In the genomic region with DNA sequence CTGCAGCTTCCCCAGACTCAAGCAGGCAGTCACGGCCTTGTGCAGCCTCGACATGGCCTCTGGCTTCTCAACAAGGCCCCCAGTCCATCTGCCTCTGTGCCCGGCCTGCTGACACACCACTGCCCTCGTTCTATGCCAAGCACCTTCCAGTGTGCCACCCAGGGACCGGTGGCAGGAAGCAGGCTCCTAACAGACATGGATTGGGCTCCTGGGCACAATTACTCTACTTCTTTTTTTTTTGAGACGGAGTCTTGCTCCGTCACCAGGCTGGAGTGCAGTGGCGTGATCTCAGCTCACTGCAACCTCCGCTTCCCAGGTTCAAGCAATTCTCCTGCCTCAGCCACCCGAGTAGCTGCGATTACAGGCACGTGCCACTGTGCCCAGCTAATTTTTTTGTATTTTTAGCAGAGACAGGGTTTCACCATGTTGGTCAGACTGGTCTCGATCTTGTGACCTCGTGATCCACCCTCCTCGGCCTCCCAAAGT, we compare ENCODE assay signal across 8 cellular contexts. TPM values are rescaled to one million over a fixed set of nuclear protein-coding genes. Genes with fewer than 3 reads are reported as not detected.
DNase-seq lines count a peak whose midpoint lies in the region; ATAC-seq lines count a peak whose summit lies in the region.
"Not testable (repeated sequence)": the region's sequence is repeated elsewhere in the genome, so short reads cannot be mapped to it uniquely, and the experiment has no call there.

No MANE protein-coding gene starts in this region.

- H3K27me3 ChIP-seq in BLaER1 treated with 17β-estradiol and CSF1 and Interleukin-3, amounts not matched to agents 10 nM and 100 nM; layer of hippocampus (ENCODE audit: control insufficient read depth, insufficient read depth, low read length); trophoblast cell (ENCODE audit: insufficient read depth, low read length): not testable (repeated sequence)

- not testable (repeated sequence) for H2BK120ac ChIP-seq in trophoblast cell (ENCODE audit: insufficient read depth, low read length, poor library complexity)

- H2AFZ ChIP-seq in trophoblast cell (ENCODE audit: insufficient read depth, low read length, poor library complexity): not testable (repeated sequence)

- H2BK5ac ChIP-seq in trophoblast cell (ENCODE audit: low read depth, low read length, poor library complexity): not testable (repeated sequence)

- not testable (repeated sequence) for H3K23ac ChIP-seq in trophoblast cell (ENCODE audit: low read length)

- H4K8ac ChIP-seq in trophoblast cell (ENCODE audit: low read depth, low read length): not testable (repeated sequence)

- H3K79me2 ChIP-seq in trophoblast cell (ENCODE audit: control insufficient read depth, insufficient read depth, low read length, poor library complexity): not testable (repeated sequence)

- not testable (repeated sequence) for H3K36me3 Mint-ChIP-seq in IgD-negative memory B cell; activated CD4-positive, alpha-beta T cell treated with anti-CD3 and anti-CD28 coated beads, Interleukin-2, amount 10 ng/mL, durations not matched to agents 24 days and 14 days (ENCODE audit: low read depth); activated naive CD4-positive, alpha-beta T cell treated with anti-CD3 and anti-CD28 coated beads for 36 hours (ENCODE audit: low read depth); central memory CD8-positive, alpha-beta T cell (ENCODE audit: insufficient read depth)

- not testable (repeated sequence) for H3K9me3 Mint-ChIP-seq in IgD-negative memory B cell; activated CD4-positive, alpha-beta T cell treated with anti-CD3 and anti-CD28 coated beads, Interleukin-2, amount 10 ng/mL, durations not matched to agents 24 days and 14 days; activated naive CD4-positive, alpha-beta T cell treated with anti-CD3 and anti-CD28 coated beads for 36 hours; central memory CD8-positive, alpha-beta T cell

- peak overlapping the region in 3 of 4 donors; percentile 32 to 55 (median 55) for H3K4me3 Mint-ChIP-seq in IgD-negative memory B cell
- peak overlapping the region; percentile 88 for H3K4me3 Mint-ChIP-seq in activated CD4-positive, alpha-beta T cell treated with anti-CD3 and anti-CD28 coated beads, Interleukin-2, amount 10 ng/mL, durations not matched to agents 24 days and 14 days
- peak overlapping the region; percentile 73 for H3K4me3 Mint-ChIP-seq in activated naive CD4-positive, alpha-beta T cell treated with anti-CD3 and anti-CD28 coated beads for 36 hours
- peak overlapping the region; percentile 52 for H3K4me3 Mint-ChIP-seq in central memory CD8-positive, alpha-beta T cell

- no CpG with 5 or more reads among the region's 15 CpGs for WGBS in trophoblast cell (ENCODE audit: extremely low coverage, insufficient coverage, insufficient read length)

- peak overlapping the region in 5 of 10 experiments; percentile 1 to 42 (median 18); a peak in 2 of 20 replicates for H3K4me3 ChIP-seq in BLaER1 treated with 17β-estradiol and CSF1 and Interleukin-3, amounts not matched to agents 10 nM and 100 nM
- not testable (repeated sequence) for H3K4me3 ChIP-seq in trophoblast cell (ENCODE audit: low read depth, low read length)

- H3K4me1 ChIP-seq in BLaER1 treated with 17β-estradiol and CSF1 and Interleukin-3, amounts not matched to agents 10 nM and 100 nM: peaks cover 80 to 90% (median 84%) of the 10 kb centered on the region in 10 experiments
- H3K4me1 ChIP-seq in trophoblast cell (ENCODE audit: control insufficient read depth in 1 of 2, insufficient read depth in 2 of 2, low read length in 2 of 2): peaks cover 8 to 13% of the 10 kb centered on the region in 2 experiments

- H4K12ac ChIP-seq in trophoblast cell (ENCODE audit: low read depth, low read length): not testable (repeated sequence)

- H3K4me2 ChIP-seq in BLaER1 treated with 17β-estradiol and CSF1 and Interleukin-3, amounts not matched to agents 10 nM and 100 nM: peak overlapping the region; percentile 85 to 99 (median 95)
- H3K4me2 ChIP-seq in trophoblast cell (ENCODE audit: low read length): not testable (repeated sequence)

- H3K27me3 Mint-ChIP-seq in IgD-negative memory B cell; activated CD4-positive, alpha-beta T cell treated with anti-CD3 and anti-CD28 coated beads, Interleukin-2, amount 10 ng/mL, durations not matched to agents 24 days and 14 days; activated naive CD4-positive, alpha-beta T cell treated with anti-CD3 and anti-CD28 coated beads for 36 hours (ENCODE audit: low read depth); central memory CD8-positive, alpha-beta T cell: not testable (repeated sequence)

- H3K27ac ChIP-seq in BLaER1 treated with 17β-estradiol and CSF1 and Interleukin-3, amounts not matched to agents 10 nM and 100 nM: peak overlapping the region; percentile 77 to 93 (median 86)
- H3K27ac ChIP-seq in layer of hippocampus (ENCODE audit: low read depth, low read length): peak overlapping the region; percentile 46
- H3K27ac ChIP-seq in trophoblast cell (ENCODE audit: low read depth, low read length): not testable (repeated sequence)
- H3K27ac ChIP-seq in substantia nigra (ENCODE audit: low read depth, low read length, poor library complexity, severe bottlenecking): peak overlapping the region; percentile 51

- not testable (repeated sequence) for H3K79me1 ChIP-seq in trophoblast cell (ENCODE audit: low read length)

- not testable (repeated sequence) for H3K4ac ChIP-seq in trophoblast cell (ENCODE audit: low read depth, low read length)

- H3K9me3 ChIP-seq in BLaER1 treated with 17β-estradiol and CSF1 and Interleukin-3, amounts not matched to agents 10 nM and 100 nM (replicated peaks in 1 of 11); trophoblast cell (ENCODE audit: insufficient read depth, low read depth, low read length): not testable (repeated sequence)

- not testable (repeated sequence) for H4K91ac ChIP-seq in trophoblast cell (ENCODE audit: low read depth, low read length)

- intact Hi-C loops in activated CD4-positive, alpha-beta T cell treated with anti-CD3 and anti-CD28 coated beads, Interleukin-2, amount 10 ng/mL, durations not matched to agents 24 days and 14 days (cut with micrococcal nuclease): loop anchor here (1.0 to 5.0 kb wide), 12 partner anchors 9 to 425 kb away; a partner anchor contains a TSS
- intact Hi-C loops in activated naive CD4-positive, alpha-beta T cell treated with anti-CD3 and anti-CD28 coated beads for 36 hours (cut with micrococcal nuclease): loop anchor here (1.0 to 5.0 kb wide), 9 partner anchors 15 to 739 kb away; a partner anchor contains a TSS

- peak overlapping the region; percentile 64 for H2AK5ac ChIP-seq in trophoblast cell (ENCODE audit: low read length)

- ATAC-seq in central memory CD8-positive, alpha-beta T cell (replicated peaks; ENCODE audit: extremely low read depth, poor library complexity, severe bottlenecking): not testable (repeated sequence)

- H3K14ac ChIP-seq in trophoblast cell (ENCODE audit: low read length): not testable (repeated sequence)

- peak overlapping the region; percentile 61 for H3K18ac ChIP-seq in trophoblast cell (ENCODE audit: low read length)

- not testable (repeated sequence) for DNase-seq in activated CD4-positive, alpha-beta T cell treated with anti-CD3 and anti-CD28 coated beads, Interleukin-2, amount 10 ng/mL, durations not matched to agents 24 days and 14 days; activated naive CD4-positive, alpha-beta T cell treated with anti-CD3 and anti-CD28 coated beads for 36 hours; central memory CD8-positive, alpha-beta T cell (ENCODE audit: low spot score in 2 of 2); trophoblast cell; substantia nigra (lab: John Stamatoyannopoulos, UW)

- peak overlapping the region; percentile 75 to 89 (median 78) for H3K27ac Mint-ChIP-seq in IgD-negative memory B cell
- peak overlapping the region; percentile 98 for H3K27ac Mint-ChIP-seq in activated CD4-positive, alpha-beta T cell treated with anti-CD3 and anti-CD28 coated beads, Interleukin-2, amount 10 ng/mL, durations not matched to agents 24 days and 14 days
- H3K27ac Mint-ChIP-seq in activated naive CD4-positive, alpha-beta T cell treated with anti-CD3 and anti-CD28 coated beads for 36 hours: peak overlapping the region; percentile 94
- H3K27ac Mint-ChIP-seq in central memory CD8-positive, alpha-beta T cell (ENCODE audit: low read depth): peak overlapping the region; percentile 79

- not testable (repeated sequence) for H2BK12ac ChIP-seq in trophoblast cell (ENCODE audit: low read length)

- H3K9ac ChIP-seq in BLaER1 treated with 17β-estradiol and CSF1 and Interleukin-3, amounts not matched to agents 10 nM and 100 nM: peak overlapping the region; percentile 64 to 81 (median 73); a peak in 21 of 22 replicates
- H3K9ac ChIP-seq in trophoblast cell (ENCODE audit: low read length): not testable (repeated sequence)

- CTCF ChIA-PET in activated naive CD4-positive, alpha-beta T cell treated with anti-CD3 and anti-CD28 coated beads for 36 hours (lab: Charles Lee): interaction anchor here (0.6 to 3.0 kb wide), 7 partner anchors 16 to 139 kb away, joined by 3 to 17 read pairs (median 4); no protein-coding TSS in a partner anchor

- not testable (repeated sequence) for H4K20me1 ChIP-seq in BLaER1 treated with 17β-estradiol and CSF1 and Interleukin-3, amounts not matched to agents 10 nM and 100 nM

- H3K4me1 Mint-ChIP-seq in IgD-negative memory B cell: peaks cover 46 to 68% (median 64%) of the 10 kb centered on the region in 3 donors
- peaks cover 83% of the 10 kb centered on the region for H3K4me1 Mint-ChIP-seq in activated CD4-positive, alpha-beta T cell treated with anti-CD3 and anti-CD28 coated beads, Interleukin-2, amount 10 ng/mL, durations not matched to agents 24 days and 14 days
- peaks cover 89% of the 10 kb centered on the region for H3K4me1 Mint-ChIP-seq in activated naive CD4-positive, alpha-beta T cell treated with anti-CD3 and anti-CD28 coated beads for 36 hours (ENCODE audit: low read depth)
- peaks cover 88% of the 10 kb centered on the region for H3K4me1 Mint-ChIP-seq in central memory CD8-positive, alpha-beta T cell

- H3K36me3 ChIP-seq in BLaER1 treated with 17β-estradiol and CSF1 and Interleukin-3, amounts not matched to agents 10 nM and 100 nM; trophoblast cell (ENCODE audit: control insufficient read depth in 1 of 2, insufficient read depth in 2 of 2, low read length in 2 of 2): not testable (repeated sequence)

RNA-seq across cellular contexts. Expression of a gene that starts 52.9 kb away (rescaled TPM):
- polyA plus RNA-seq in IgD-negative memory B cell: 46.8 TPM
- total RNA-seq in activated CD4-positive, alpha-beta T cell treated with anti-CD3 and anti-CD28 coated beads, Interleukin-2, amount 10 ng/mL, durations not matched to agents 24 days and 14 days: 166 and 168 TPM in 2 replicates
- total RNA-seq in activated naive CD4-positive, alpha-beta T cell treated with anti-CD3 and anti-CD28 coated beads for 36 hours: 10 to 100 TPM; 86.6 to 97.5 TPM
- 43.9 and 44.8 TPM in 2 replicates for polyA plus RNA-seq in trophoblast cell (2013)
